In genomic region chr12:27703720-27704452, GRCh38 we compare ENCODE assay signal across 8 cellular contexts. TPM values are rescaled to one million over a fixed set of nuclear protein-coding genes. Genes with fewer than 3 reads are reported as not detected.
DNase-seq lines count a peak whose midpoint lies in the region; ATAC-seq, FAIRE-seq and TF ChIP-seq lines count a peak whose summit lies in the region.

No MANE protein-coding gene starts in this region.

- no peaks in the 10 kb centered on the region for H3K9me3 Mint-ChIP-seq in activated naive CD8-positive, alpha-beta T cell treated with anti-CD3 and anti-CD28 coated beads, Interleukin-2, amount 10 ng/mL, durations not matched to agents 7 days and 5 days

- no peak overlapping the region for H3K4me3 Mint-ChIP-seq in activated naive CD8-positive, alpha-beta T cell treated with anti-CD3 and anti-CD28 coated beads, Interleukin-2, amount 10 ng/mL, durations not matched to agents 7 days and 5 days

- TF ChIP-seq EP300 in sigmoid colon (IDR thresholded peaks at IDR 0.05): no peak

- peaks cover 1% of the 10 kb centered on the region for H3K4me1 Mint-ChIP-seq in activated naive CD8-positive, alpha-beta T cell treated with anti-CD3 and anti-CD28 coated beads, Interleukin-2, amount 10 ng/mL, durations not matched to agents 7 days and 5 days

- H3K4me3 ChIP-seq in SK-N-MC: no peak overlapping the region
- H3K4me3 ChIP-seq in left ventricle myocardium inferior: no peak overlapping the region
- H3K4me3 ChIP-seq in sigmoid colon: no peak overlapping the region

- no peak for TF ChIP-seq POLR2A in sigmoid colon (IDR thresholded peaks at IDR 0.05)

- intact Hi-C loops in left ventricle myocardium inferior (cut with micrococcal nuclease): no loop called here
- intact Hi-C loops in sigmoid colon (cut with DNase I): no loop called here

- H3K9me3 ChIP-seq in SK-N-MC (ENCODE audit: low read depth, low read length) (no peaks in the 10 kb centered on the region), left ventricle myocardium inferior (replicated peaks) (no peaks in the 10 kb centered on the region), sigmoid colon (no peaks in the 10 kb centered on the region)

- ATAC-seq in GM21786 (IDR thresholded peaks at IDR 0.05; ENCODE audit: unreplicated experiment): peak; percentile 85
- peak; percentile 97 for ATAC-seq in activated naive CD8-positive, alpha-beta T cell treated with anti-CD3 and anti-CD28 coated beads, Interleukin-2, amount 10 ng/mL, durations not matched to agents 7 days and 5 days (ENCODE audit: low read depth)

- DNase-seq in SK-N-MC (ENCODE audit: low read depth, low spot score) (peak; percentile 76), left ventricle myocardium inferior (peak; percentile 28), sigmoid colon (no peak), cortex of kidney (lab: John Stamatoyannopoulos, UW) (no peak)
- DNase-seq in activated naive CD8-positive, alpha-beta T cell treated with anti-CD3 and anti-CD28 coated beads, Interleukin-2, amount 10 ng/mL, durations not matched to agents 7 days and 5 days: peak; percentile 34

- peak; percentile 93 for FAIRE-seq in G401.6 (lab: Jason Lieb, UNC)

- no peaks in the 10 kb centered on the region for H3K36me3 Mint-ChIP-seq in activated naive CD8-positive, alpha-beta T cell treated with anti-CD3 and anti-CD28 coated beads, Interleukin-2, amount 10 ng/mL, durations not matched to agents 7 days and 5 days

- WGBS in sigmoid colon, 2 donors: 3 to 7% methylated on average over 4 of the region's 4 CpGs

- H3K27ac Mint-ChIP-seq in activated naive CD8-positive, alpha-beta T cell treated with anti-CD3 and anti-CD28 coated beads, Interleukin-2, amount 10 ng/mL, durations not matched to agents 7 days and 5 days: no peak overlapping the region

- H3K9ac ChIP-seq in SK-N-MC (ENCODE audit: insufficient read length): peak overlapping the region; percentile 23

- TF ChIP-seq CTCF in LNCAP (IDR thresholded peaks at IDR 0.05) (peak; percentile 94), left ventricle myocardium inferior (IDR thresholded peaks at IDR 0.05; ENCODE audit: borderline replicate concordance) (peak; percentile 89), sigmoid colon (IDR thresholded peaks at IDR 0.05) (peak in 3 of 4 experiments; percentile 64 to 76 (median 71))

- POLR2A ChIA-PET in activated naive CD8-positive, alpha-beta T cell treated with anti-CD3 and anti-CD28 coated beads, Interleukin-2, amount 10 ng/mL, durations not matched to agents 7 days and 5 days (lab: Charles Lee): no interaction called here

- H3K27me3 Mint-ChIP-seq in activated naive CD8-positive, alpha-beta T cell treated with anti-CD3 and anti-CD28 coated beads, Interleukin-2, amount 10 ng/mL, durations not matched to agents 7 days and 5 days: peaks cover 8% of the 10 kb centered on the region

- H3K36me3 ChIP-seq in SK-N-MC (ENCODE audit: insufficient read depth, low read length): no peaks in the 10 kb centered on the region
- H3K36me3 ChIP-seq in left ventricle myocardium inferior: no peaks in the 10 kb centered on the region
- H3K36me3 ChIP-seq in sigmoid colon: no peaks in the 10 kb centered on the region

- H3K4me1 ChIP-seq in left ventricle myocardium inferior: no peaks in the 10 kb centered on the region
- H3K4me1 ChIP-seq in sigmoid colon: no peaks in the 10 kb centered on the region

- no peaks in the 10 kb centered on the region for H3K27me3 ChIP-seq in left ventricle myocardium inferior (ENCODE audit: low read depth)
- no peaks in the 10 kb centered on the region for H3K27me3 ChIP-seq in sigmoid colon

- H3K27ac ChIP-seq in SK-N-MC: peak overlapping the region; percentile 58; the same call in 1 of the 2 replicates
- H3K27ac ChIP-seq in left ventricle myocardium inferior (replicated peaks): no peak overlapping the region
- no peak overlapping the region for H3K27ac ChIP-seq in sigmoid colon

RNA-seq across cellular contexts. Expression of gene MRPS35, which starts 6.7 kb away (rescaled TPM):
- total RNA-seq in activated naive CD8-positive, alpha-beta T cell treated with anti-CD3 and anti-CD28 coated beads, Interleukin-2, amount 10 ng/mL, durations not matched to agents 7 days and 5 days: 10 to 100 TPM; 31.5 to 31.9 TPM
- total RNA-seq in left ventricle myocardium inferior: 61.4 TPM
- total RNA-seq in sigmoid colon: 10 to 100 TPM; 34.3 to 53.5 (median 46.9) TPM
- polyA plus RNA-seq in sigmoid colon: 10 to 100 TPM; 62.5 to 98.3 (median 64.9) TPM

RNA-seq across cellular contexts. Expression of gene REP15, which starts 7.6 kb away (rescaled TPM):
- under 1 TPM in 1 of 2 experiments, not detected in 1; 0.28 TPM for total RNA-seq in activated naive CD8-positive, alpha-beta T cell treated with anti-CD3 and anti-CD28 coated beads, Interleukin-2, amount 10 ng/mL, durations not matched to agents 7 days and 5 days
- 5.5 TPM for total RNA-seq in left ventricle myocardium inferior
- 1 to 10 TPM in 2 of 4 donors, under 1 TPM in 2; 0.54 to 1.7 (median 0.95) TPM for total RNA-seq in sigmoid colon
- 100 to 1,000 TPM in 2 of 3 donors, 10 to 100 TPM in 1; 33.4 to 251 (median 187) TPM for polyA plus RNA-seq in sigmoid colon

Comparison
In these comparisons a context has a peak if more than half of its experiments do, and no peak if none do; other contexts are left out.
1. DNase-seq: peak in SK-N-MC (single experiment), activated naive CD8-positive, alpha-beta T cell treated with anti-CD3 and anti-CD28 coated beads, Interleukin-2, amount 10 ng/mL, durations not matched to agents 7 days and 5 days (single experiment) and left ventricle myocardium inferior (single experiment); none in sigmoid colon (single experiment) and cortex of kidney (single experiment).
2. Peak in every context shown above with its lines, with median percentiles within 50 percentile points of each other: CTCF ChIP-seq.